22 cellular contexts compared by ENCODE assay signal in genomic region chr3:129378949-129379348, GRCh38. TPM values are rescaled to one million over a fixed set of nuclear protein-coding genes. Genes with fewer than 3 reads are reported as not detected.
DNase-seq lines count a peak whose midpoint lies in the region; ATAC-seq, FAIRE-seq and TF ChIP-seq lines count a peak whose summit lies in the region.
"Had no signal": no experiment of that assay in that cellular context is flagged by ENCODE, and none has a peak within 500 bp of the region (broad histone marks: within the 10 kb centered on the region; RNA-seq: fewer than 3 reads in every experiment).

No MANE protein-coding gene starts in this region.

- H3K36me3 ChIP-seq in K562 (ENCODE audit: control insufficient read depth, insufficient read depth, low read length) (no peaks in the 10 kb centered on the region), small intestine (ENCODE audit: control insufficient read depth in 2 of 2, insufficient read depth in 2 of 2, low read length in 2 of 2) (no peaks in the 10 kb centered on the region), GM23338 (ENCODE audit: insufficient read depth) (no peaks in the 10 kb centered on the region)
- H3K36me3 ChIP-seq: BE2C, HAP-1 had no signal

- peak overlapping the region; percentile 23 for H3K27ac Mint-ChIP-seq in activated naive CD8-positive, alpha-beta T cell treated with anti-CD3 and anti-CD28 coated beads for 36 hours
- H3K27ac Mint-ChIP-seq in activated naive CD8-positive, alpha-beta T cell treated with anti-CD3 and anti-CD28 coated beads, Interleukin-2, amount 50 U/mL, for 24 hours: no peak overlapping the region
- H3K27ac Mint-ChIP-seq in GM23338: no peak overlapping the region
- H3K27ac Mint-ChIP-seq in activated T-helper 1 cell treated with anti-CD3 and anti-CD28 coated beads, Interleukin-12 subunit alpha, Interleukin-12 subunit beta, Interleukin-2, Interleukin-4 antibody, amounts not matched to agents 30 ng/mL and 10 ng/mL and 1 ng/mL, durations not matched to agents 14 hours and 24 hours and 36 hours: no peak overlapping the region
- H3K27ac Mint-ChIP-seq: IgD-negative memory B cell had no signal

- no peaks in the 10 kb centered on the region for H3K9me3 Mint-ChIP-seq in activated naive CD8-positive, alpha-beta T cell treated with anti-CD3 and anti-CD28 coated beads for 36 hours
- H3K9me3 Mint-ChIP-seq in activated naive CD8-positive, alpha-beta T cell treated with anti-CD3 and anti-CD28 coated beads, Interleukin-2, amount 50 U/mL, for 24 hours: no peaks in the 10 kb centered on the region
- H3K9me3 Mint-ChIP-seq in GM23338: peaks cover 15% of the 10 kb centered on the region; the same call in 2 of the 3 replicates
- H3K9me3 Mint-ChIP-seq in activated T-helper 1 cell treated with anti-CD3 and anti-CD28 coated beads, Interleukin-12 subunit alpha, Interleukin-12 subunit beta, Interleukin-2, Interleukin-4 antibody, amounts not matched to agents 30 ng/mL and 10 ng/mL and 1 ng/mL, durations not matched to agents 14 hours and 24 hours and 36 hours: no peaks in the 10 kb centered on the region
- H3K9me3 Mint-ChIP-seq: CD4-positive, CD25-positive, alpha-beta regulatory T cell; IgD-negative memory B cell had no signal

- H3K9me3 ChIP-seq in K562 (replicated peaks; ENCODE audit: control insufficient read depth, insufficient read depth, low read depth, low read length) (no peaks in the 10 kb centered on the region), small intestine (ENCODE audit: control insufficient read depth, low read depth) (no peaks in the 10 kb centered on the region)
- H3K9me3 ChIP-seq: BE2C had no signal

- H3K36me3 Mint-ChIP-seq in activated naive CD8-positive, alpha-beta T cell treated with anti-CD3 and anti-CD28 coated beads for 36 hours: no peaks in the 10 kb centered on the region
- H3K36me3 Mint-ChIP-seq in activated naive CD8-positive, alpha-beta T cell treated with anti-CD3 and anti-CD28 coated beads, Interleukin-2, amount 50 U/mL, for 24 hours (ENCODE audit: low read depth): no peaks in the 10 kb centered on the region
- H3K36me3 Mint-ChIP-seq in GM23338 (ENCODE audit: low read depth): peaks cover 7% of the 10 kb centered on the region; the same call in 2 of the 3 replicates
- H3K36me3 Mint-ChIP-seq in activated T-helper 1 cell treated with anti-CD3 and anti-CD28 coated beads, Interleukin-12 subunit alpha, Interleukin-12 subunit beta, Interleukin-2, Interleukin-4 antibody, amounts not matched to agents 30 ng/mL and 10 ng/mL and 1 ng/mL, durations not matched to agents 14 hours and 24 hours and 36 hours (ENCODE audit: low read depth): peaks cover 5% of the 10 kb centered on the region
- H3K36me3 Mint-ChIP-seq: IgD-negative memory B cell had no signal

- intact Hi-C loops in K562 (cut with micrococcal nuclease): no loop called here
- intact Hi-C loops in activated T-helper 1 cell treated with anti-CD3 and anti-CD28 coated beads, Interleukin-12 subunit alpha, Interleukin-12 subunit beta, Interleukin-2, Interleukin-4 antibody, amounts not matched to agents 30 ng/mL and 10 ng/mL and 1 ng/mL, durations not matched to agents 14 hours and 24 hours and 36 hours (cut with micrococcal nuclease): no loop called here

- 10% methylated on average over 1 of the region's 1 CpG for WGBS in K562 (ENCODE audit: insufficient coverage, low coverage, missing lambda C conversion rate)
- 22 to 36% (median 30%) methylated on average over 1 of the region's 1 CpG for WGBS in small intestine, 3 donors

- no TSS peak for BruUV-seq in K562 (replicated peaks; lab: Mats Ljungman, UMichigan)

- H3F3A ChIP-seq in GM23338 (replicated peaks; ENCODE audit: low read depth): no peaks in the 10 kb centered on the region

- no peak for ATAC-seq in activated naive CD8-positive, alpha-beta T cell treated with anti-CD3 and anti-CD28 coated beads, Interleukin-2, amount 50 U/mL, for 24 hours
- no peak for ATAC-seq in K562
- ATAC-seq in left lobe of liver: peak; percentile 47
- ATAC-seq in HG03342 (IDR thresholded peaks at IDR 0.05; ENCODE audit: unreplicated experiment): no peak
- no peak for ATAC-seq in GM23338

- no peaks in the 10 kb centered on the region for H3K4me1 Mint-ChIP-seq in activated naive CD8-positive, alpha-beta T cell treated with anti-CD3 and anti-CD28 coated beads for 36 hours
- no peaks in the 10 kb centered on the region for H3K4me1 Mint-ChIP-seq in activated naive CD8-positive, alpha-beta T cell treated with anti-CD3 and anti-CD28 coated beads, Interleukin-2, amount 50 U/mL, for 24 hours
- peaks cover 10% of the 10 kb centered on the region for H3K4me1 Mint-ChIP-seq in GM23338
- no peaks in the 10 kb centered on the region for H3K4me1 Mint-ChIP-seq in activated T-helper 1 cell treated with anti-CD3 and anti-CD28 coated beads, Interleukin-12 subunit alpha, Interleukin-12 subunit beta, Interleukin-2, Interleukin-4 antibody, amounts not matched to agents 30 ng/mL and 10 ng/mL and 1 ng/mL, durations not matched to agents 14 hours and 24 hours and 36 hours (ENCODE audit: low read depth)
- H3K4me1 Mint-ChIP-seq: CD4-positive, CD25-positive, alpha-beta regulatory T cell; IgD-negative memory B cell had no signal

- H3K27me3 ChIP-seq in K562 (ENCODE audit: control insufficient read depth in 2 of 2, insufficient read depth in 2 of 2, low read length in 2 of 2): no peaks in the 10 kb centered on the region
- H3K27me3 ChIP-seq in small intestine (ENCODE audit: control insufficient read depth in 2 of 2, insufficient read depth in 2 of 2, low read length in 2 of 2): no peaks in the 10 kb centered on the region
- H3K27me3 ChIP-seq in GM23338 (ENCODE audit: insufficient read depth): no peaks in the 10 kb centered on the region
- H3K27me3 ChIP-seq: BE2C had no signal

- no peak overlapping the region for H3K27ac ChIP-seq in K562 (ENCODE audit: extremely low read depth, low read depth, low read length)
- H3K27ac ChIP-seq in small intestine (ENCODE audit: low read depth in 1 of 2, low read length in 1 of 2): peak overlapping the region in 1 of 2 donors; percentile 52
- no peak overlapping the region for H3K27ac ChIP-seq in GM23338 (ENCODE audit: low read depth)

- no peak overlapping the region for H3K9ac ChIP-seq in K562 (ENCODE audit: insufficient read depth in 1 of 2, low read depth in 2 of 2, low read length in 2 of 2)

- no peaks in the 10 kb centered on the region for H3K9me1 ChIP-seq in K562 (ENCODE audit: control insufficient read depth, insufficient read depth, low read length)

- TF ChIP-seq CTCF in K562 (IDR thresholded peaks at IDR 0.05 in 2 of 3, conservative IDR thresholded peaks at IDR 0.05 in 1 of 3; ENCODE audit: insufficient read depth in 2 of 3, low read depth in 1 of 3, low read length in 3 of 3) (no peak), GM23338 (conservative IDR thresholded peaks at IDR 0.05; ENCODE audit: low read depth in 2 of 2) (no peak)

- CTCF ChIA-PET in K562 (lab: Yijun Ruan, JAX; ENCODE audit: low intra/inter-chr PET ratio): no interaction called here

- no peaks in the 10 kb centered on the region for H4K20me1 ChIP-seq in K562 (replicated peaks; ENCODE audit: control insufficient read depth, insufficient read depth, low read length)
- H4K20me1 ChIP-seq in GM23338 (replicated peaks; ENCODE audit: insufficient read depth): no peaks in the 10 kb centered on the region

- no peak for TF ChIP-seq POLR2A in K562 (conservative IDR thresholded peaks at IDR 0.05)

- no peak for DNase-seq in activated naive CD8-positive, alpha-beta T cell treated with anti-CD3 and anti-CD28 coated beads for 36 hours
- no peak for DNase-seq in activated naive CD8-positive, alpha-beta T cell treated with anti-CD3 and anti-CD28 coated beads, Interleukin-2, amount 50 U/mL, for 24 hours
- no peak for DNase-seq in K562 (ENCODE audit: extremely low read depth in 1 of 4, low spot score in 3 of 4)
- DNase-seq in left lobe of liver (ENCODE audit: low spot score): no peak
- peak; percentile 75 for DNase-seq in small intestine
- DNase-seq in GM23338 (ENCODE audit: low spot score): no peak
- no peak for DNase-seq in activated T-helper 1 cell treated with anti-CD3 and anti-CD28 coated beads, Interleukin-12 subunit alpha, Interleukin-12 subunit beta, Interleukin-2, Interleukin-4 antibody, amounts not matched to agents 30 ng/mL and 10 ng/mL and 1 ng/mL, durations not matched to agents 14 hours and 24 hours and 36 hours (ENCODE audit: low spot score)
- DNase-seq: BE2C; Caco-2; CD4-positive, CD25-positive, alpha-beta regulatory T cell; NCI-H1105 treated with DMSO at 0.1 percent for 48 hours; NCI-H1694; NCI-H510A; NCI-H774; OCI-M1; SHP77 had no signal

- H3K4me1 ChIP-seq in K562 (replicated peaks in 1 of 2; ENCODE audit: control insufficient read depth in 2 of 2, insufficient read depth in 2 of 2, low read length in 2 of 2) (0 out of 5 replicates have a peak, but pooled peaks cover 0 to 3% of the 10 kb centered on the region in 2 experiments), small intestine (ENCODE audit: control insufficient read depth in 2 of 2, insufficient read depth in 1 of 2, low read depth in 1 of 2, low read length in 1 of 2) (peaks cover 0 to 4% of the 10 kb centered on the region in 2 donors), GM23338 (ENCODE audit: insufficient read depth) (no peaks in the 10 kb centered on the region)
- H3K4me1 ChIP-seq: Caco-2, HAP-1 had no signal

- TF ChIP-seq EP300 in K562 (IDR thresholded peaks at IDR 0.05; ENCODE audit: low read length): no peak

- TF ChIP-seq RAD21 in K562 (CRISPR knock-in tag; conservative IDR thresholded peaks at IDR 0.05 in 1 of 2, IDR thresholded peaks at IDR 0.05 in 1 of 2): no peak

- FAIRE-seq in K562 (lab: Jason Lieb, UNC): no peak
- no peak for FAIRE-seq in small intestine (lab: Jason Lieb, UNC)
- FAIRE-seq: G401.6, HTR-8/SVneo had no signal

- no peak overlapping the region for H3K4me3 Mint-ChIP-seq in activated naive CD8-positive, alpha-beta T cell treated with anti-CD3 and anti-CD28 coated beads for 36 hours
- H3K4me3 Mint-ChIP-seq in activated naive CD8-positive, alpha-beta T cell treated with anti-CD3 and anti-CD28 coated beads, Interleukin-2, amount 50 U/mL, for 24 hours: no peak overlapping the region
- H3K4me3 Mint-ChIP-seq in GM23338: no peak overlapping the region
- H3K4me3 Mint-ChIP-seq in activated T-helper 1 cell treated with anti-CD3 and anti-CD28 coated beads, Interleukin-12 subunit alpha, Interleukin-12 subunit beta, Interleukin-2, Interleukin-4 antibody, amounts not matched to agents 30 ng/mL and 10 ng/mL and 1 ng/mL, durations not matched to agents 14 hours and 24 hours and 36 hours: no peak overlapping the region
- H3K4me3 Mint-ChIP-seq: CD4-positive, CD25-positive, alpha-beta regulatory T cell; IgD-negative memory B cell had no signal

- no peaks in the 10 kb centered on the region for H3K27me3 Mint-ChIP-seq in activated naive CD8-positive, alpha-beta T cell treated with anti-CD3 and anti-CD28 coated beads for 36 hours
- no peaks in the 10 kb centered on the region for H3K27me3 Mint-ChIP-seq in activated naive CD8-positive, alpha-beta T cell treated with anti-CD3 and anti-CD28 coated beads, Interleukin-2, amount 50 U/mL, for 24 hours
- H3K27me3 Mint-ChIP-seq in GM23338 (ENCODE audit: insufficient read depth, low read depth, poor library complexity): peaks cover 5% of the 10 kb centered on the region
- no peaks in the 10 kb centered on the region for H3K27me3 Mint-ChIP-seq in activated T-helper 1 cell treated with anti-CD3 and anti-CD28 coated beads, Interleukin-12 subunit alpha, Interleukin-12 subunit beta, Interleukin-2, Interleukin-4 antibody, amounts not matched to agents 30 ng/mL and 10 ng/mL and 1 ng/mL, durations not matched to agents 14 hours and 24 hours and 36 hours (ENCODE audit: insufficient read depth)
- H3K27me3 Mint-ChIP-seq: CD4-positive, CD25-positive, alpha-beta regulatory T cell; IgD-negative memory B cell had no signal

- no peaks in the 10 kb centered on the region for H3K79me2 ChIP-seq in K562 (ENCODE audit: control insufficient read depth, insufficient read depth, low read length)
- no peaks in the 10 kb centered on the region for H3K79me2 ChIP-seq in GM23338 (replicated peaks; ENCODE audit: insufficient read depth)

- POLR2A ChIA-PET in K562 (lab: Yijun Ruan, JAX): no interaction called here

- H3K9me2 ChIP-seq in GM23338 (ENCODE audit: insufficient read depth): no peaks in the 10 kb centered on the region

- in situ Hi-C loops in K562 (cut with MboI): loop anchor here (25.0 kb wide), 1 partner anchor 433 kb away; no protein-coding TSS in a partner anchor

- H3K4me3 ChIP-seq in K562 (no peak overlapping the region), small intestine (ENCODE audit: low read depth in 1 of 2, low read length in 2 of 2) (no peak overlapping the region), GM23338 (no peak overlapping the region)
- H3K4me3 ChIP-seq: HAP-1 had no signal

- H3K4me2 ChIP-seq in K562 (ENCODE audit: insufficient read depth, low read length) (no peak overlapping the region), GM23338 (no peak overlapping the region)

- H2AFZ ChIP-seq in K562 (ENCODE audit: low read depth, low read length): no peak overlapping the region
- no peak overlapping the region for H2AFZ ChIP-seq in GM23338

RNA-seq across cellular contexts. Expression of gene EFCAB12, which starts 49.5 kb away (rescaled TPM):
- total RNA-seq in activated naive CD8-positive, alpha-beta T cell treated with anti-CD3 and anti-CD28 coated beads for 36 hours: under 1 TPM; 0.24 to 0.39 TPM
- 2.6 and 4.9 TPM in 2 replicates for total RNA-seq in K562 (2011; cell fraction: chromatin; rRNA removed; ENCODE audit: low replicate concordance)
- total RNA-seq in K562 (2011; cell fraction: nucleolus; rRNA removed): 1.3 and 1.5 TPM in 2 replicates
- total RNA-seq in K562 (2011; cell fraction: nucleoplasm; rRNA removed): 2.2 and 4.1 TPM in 2 replicates
- 0.45 and 0.54 TPM in 2 replicates for total RNA-seq in K562 (2014; rRNA removed)
- total RNA-seq in K562 (2014; rRNA removed; fragmentation: Illumina TruSeq; extraction: Trizol): 0.29 and 0.44 TPM in 2 replicates
- total RNA-seq in K562 (2015; rRNA removed; fragmentation: Illumina TruSeq; extraction: Trizol): 0.72 and 0.76 TPM in 2 replicates
- 0.95 and 1.1 TPM in 2 replicates for total RNA-seq in K562 (2021)
- polyA plus RNA-seq in K562 (2011; rRNA removed): 0.56 and 0.57 TPM in 2 replicates
- 0.31 and 0.46 TPM in 2 replicates for polyA plus RNA-seq in K562 (2011; cell fraction: cytosol; rRNA removed)
- polyA plus RNA-seq in K562 (2011; cell fraction: nucleus; rRNA removed): 2.7 and 8.5 TPM in 2 replicates
- 1.3 and 1.5 TPM in 2 replicates for polyA plus RNA-seq in K562 (2012)
- 0.76 and 0.95 TPM in 2 replicates for polyA plus RNA-seq in K562 (2014; fragmentation: Illumina TruSeq; extraction: Trizol)
- polyA plus RNA-seq in K562 (2014; fragmentation: Nextera tagmentation; extraction: Ambion mirVana): under 1 TPM in 1 of 2 experiments, not detected in 1; 0.08 TPM
- polyA plus RNA-seq in K562 (2014; rRNA removed): 0.56 and 0.69 TPM in 2 replicates
- 0.46 and 0.93 TPM in 2 replicates for polyA minus RNA-seq in K562 (2011; rRNA and poly(A)+ RNA removed)
- polyA minus RNA-seq in K562 (2011; cell fraction: cytosol; rRNA and poly(A)+ RNA removed): not detected in 2 replicates
- polyA minus RNA-seq in K562 (2011; cell fraction: nucleus; rRNA and poly(A)+ RNA removed): 1.4 and 1.5 TPM in 2 replicates
- total RNA-seq in left lobe of liver: 0.40 TPM
- under 1 TPM; 0.04 to 0.67 (median 0.27) TPM for polyA plus RNA-seq in small intestine
- total RNA-seq in GM23338 (2014; rRNA removed; shearing (Covaris generic)): 0.24 and 0.54 TPM in 2 replicates
- 0.17 and 0.65 TPM in 2 replicates for polyA plus RNA-seq in GM23338 (2016; fragmentation: Nextera tagmentation; extraction: Ambion mirVana)
- 0.32 and 0.34 TPM in 2 replicates for total RNA-seq in activated T-helper 1 cell treated with anti-CD3 and anti-CD28 coated beads, Interleukin-12 subunit alpha, Interleukin-12 subunit beta, Interleukin-2, Interleukin-4 antibody, amounts not matched to agents 30 ng/mL and 10 ng/mL and 1 ng/mL, durations not matched to agents 14 hours and 24 hours and 36 hours
- total RNA-seq: RPMI7951 had no signal
